In the genomic region with DNA sequence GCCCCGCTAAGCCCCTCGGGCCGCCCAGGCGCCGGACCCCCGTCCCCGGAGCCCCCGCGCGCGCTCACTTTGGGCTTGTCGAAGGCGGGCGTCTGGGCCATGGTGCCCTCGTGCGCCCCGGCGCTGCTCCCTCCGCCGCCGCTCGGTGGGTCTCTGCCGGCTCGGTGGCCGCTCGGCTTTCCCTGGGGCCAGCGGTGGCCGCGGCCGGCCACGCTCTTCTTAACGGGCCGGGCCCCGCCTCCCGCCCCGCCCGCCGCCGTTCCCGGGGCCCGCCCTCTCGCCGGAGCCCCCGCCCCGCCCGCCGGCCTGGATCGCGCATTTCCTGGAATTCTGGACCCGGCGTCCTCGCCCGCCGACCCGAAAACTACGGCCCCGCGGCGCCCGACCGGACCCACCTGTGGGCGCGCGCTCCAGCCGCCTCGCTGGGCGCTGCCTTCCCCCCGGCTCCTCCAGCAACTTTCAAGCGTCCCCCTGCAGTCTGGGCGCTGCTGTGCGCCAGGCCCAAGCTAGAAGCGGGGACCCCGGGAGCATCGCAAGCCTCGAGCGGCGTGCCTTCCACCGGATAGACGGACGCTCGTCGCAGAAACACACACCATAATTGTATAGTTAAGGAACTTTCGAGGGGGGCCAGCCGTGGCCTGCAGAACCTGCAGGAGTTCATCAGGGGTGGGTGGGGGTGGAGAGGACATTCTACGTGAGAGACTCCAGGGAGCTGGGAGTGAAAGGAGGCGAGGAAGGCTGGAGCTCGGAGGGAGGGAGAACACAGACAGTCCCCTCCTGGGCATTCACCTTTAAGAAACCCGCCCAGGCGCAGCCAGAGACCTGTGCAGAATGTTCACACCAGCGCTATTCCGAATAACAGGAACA, we compare ENCODE assay signal across 1 cellular context.
TF ChIP-seq lines count a peak whose summit lies in the region.

TSS of gene ADA (minus strand) at position 193 of the 867 bp plus-strand sequence. CDS start at position 101, 92 bp downstream.

TF ChIP-seq in HepG2, 621 proteins besides CTCF, POLR2A, EP300 and RAD21 (continued from another document):
- TF ChIP-seq MXD1 (CRISPR knock-in tag; IDR thresholded peaks at IDR 0.05) (no peak), CENPX (CRISPR knock-in tag; IDR thresholded peaks at IDR 0.05) (no peak), ELK4 (CRISPR knock-in tag; IDR thresholded peaks at IDR 0.05; ENCODE audit: borderline replicate concordance) (no peak), CEBPB (IDR thresholded peaks at IDR 0.05; ENCODE audit: borderline replicate concordance, low read depth, low read length) (no peak), ZNF276 (CRISPR knock-in tag; IDR thresholded peaks at IDR 0.05; ENCODE audit: low read depth) (peak; percentile 41; the same call in 1 of the 2 replicates), SIX4 (CRISPR knock-in tag; IDR thresholded peaks at IDR 0.05) (no peak), ZNF746 (CRISPR knock-in tag; IDR thresholded peaks at IDR 0.05) (peak; percentile 81; the same call in 1 of the 2 replicates), ZNF501 (CRISPR knock-in tag; IDR thresholded peaks at IDR 0.05) (no peak), GABPA (IDR thresholded peaks at IDR 0.05; ENCODE audit: low read depth, low read length) (no peak), GABPA (CRISPR knock-in tag; IDR thresholded peaks at IDR 0.05; ENCODE audit: low read depth) (no peak)
- TF ChIP-seq, protein P1, sequence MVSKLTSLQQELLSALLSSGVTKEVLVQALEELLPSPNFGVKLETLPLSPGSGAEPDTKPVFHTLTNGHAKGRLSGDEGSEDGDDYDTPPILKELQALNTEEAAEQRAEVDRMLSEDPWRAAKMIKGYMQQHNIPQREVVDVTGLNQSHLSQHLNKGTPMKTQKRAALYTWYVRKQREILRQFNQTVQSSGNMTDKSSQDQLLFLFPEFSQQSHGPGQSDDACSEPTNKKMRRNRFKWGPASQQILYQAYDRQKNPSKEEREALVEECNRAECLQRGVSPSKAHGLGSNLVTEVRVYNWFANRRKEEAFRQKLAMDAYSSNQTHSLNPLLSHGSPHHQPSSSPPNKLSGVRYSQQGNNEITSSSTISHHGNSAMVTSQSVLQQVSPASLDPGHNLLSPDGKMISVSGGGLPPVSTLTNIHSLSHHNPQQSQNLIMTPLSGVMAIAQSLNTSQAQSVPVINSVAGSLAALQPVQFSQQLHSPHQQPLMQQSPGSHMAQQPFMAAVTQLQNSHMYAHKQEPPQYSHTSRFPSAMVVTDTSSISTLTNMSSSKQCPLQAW (CRISPR knock-in tag; IDR thresholded peaks at IDR 0.05), result 0 out of 2 replicates have a peak, but pooled peaks have one; percentile 32
